In the genomic region with DNA sequence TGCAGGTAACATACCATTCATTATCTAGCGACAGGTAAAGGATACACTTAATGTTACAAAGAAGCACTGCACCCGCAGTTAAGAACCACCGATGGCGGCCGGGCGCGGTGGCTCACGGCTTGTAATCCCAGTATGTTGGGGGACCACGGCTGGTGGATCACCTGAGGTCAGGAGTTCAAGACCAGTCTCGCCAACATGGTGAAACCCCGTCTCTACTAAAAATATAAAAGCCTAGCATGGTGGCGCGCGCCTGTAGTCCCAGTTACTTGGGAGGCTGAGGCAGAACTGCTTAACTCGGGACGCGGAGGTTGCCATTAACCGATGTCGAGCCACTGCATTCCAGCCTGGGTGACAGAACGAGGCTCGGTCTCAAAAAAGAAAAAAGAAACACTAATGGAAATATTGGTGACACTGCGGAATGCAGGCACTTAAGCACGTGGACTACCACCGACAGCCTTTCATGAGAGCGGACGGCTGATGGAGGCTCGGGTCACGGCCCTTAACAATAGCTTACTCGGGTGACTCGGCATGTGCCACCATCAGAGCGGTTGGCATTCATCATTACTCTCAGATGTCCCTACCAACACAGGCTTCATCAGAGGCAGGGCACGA, we compare ENCODE assay signal across 8 cellular contexts. TPM values are rescaled to one million over a fixed set of nuclear protein-coding genes. Genes with fewer than 3 reads are reported as not detected.
DNase-seq lines count a peak whose midpoint lies in the region; ATAC-seq and TF ChIP-seq lines count a peak whose summit lies in the region.

No MANE protein-coding gene starts in this region.

- peak overlapping the region in 1 of 2 experiments; percentile 81 for H3K4ac ChIP-seq in mesenchymal stem cell (ENCODE audit: low read depth in 1 of 2, low read length in 2 of 2)

- no peaks in the 10 kb centered on the region for H3K9me3 Mint-ChIP-seq in central memory CD8-positive, alpha-beta T cell

- peak overlapping the region; percentile 70 for H4K8ac ChIP-seq in mesenchymal stem cell (ENCODE audit: low read length)

- H3K27ac ChIP-seq in OCI-LY7 (ENCODE audit: low read depth, low read length, poor library complexity, severe bottlenecking): peak overlapping the region; percentile 91
- H3K27ac ChIP-seq in mesenchymal stem cell (ENCODE audit: low read length, poor library complexity, severe bottlenecking): peak overlapping the region; percentile 81
- H3K27ac ChIP-seq in tibial nerve: peak overlapping the region; percentile 61 to 95 (median 94)

- no peaks in the 10 kb centered on the region for H3K27me3 ChIP-seq in mesenchymal stem cell (ENCODE audit: control insufficient read depth in 1 of 2, insufficient read depth in 1 of 2, low read length in 2 of 2)
- no peaks in the 10 kb centered on the region for H3K27me3 ChIP-seq in tibial nerve

- peak overlapping the region; percentile 84 for H3K4me3 Mint-ChIP-seq in central memory CD8-positive, alpha-beta T cell

- H2BK15ac ChIP-seq in mesenchymal stem cell (ENCODE audit: low read depth, poor library complexity, severe bottlenecking): no peak overlapping the region

- no peak for TF ChIP-seq EP300 in tibial nerve (IDR thresholded peaks at IDR 0.05)

- peaks cover 17% of the 10 kb centered on the region for H3K79me1 ChIP-seq in mesenchymal stem cell (replicated peaks; ENCODE audit: low read length, poor library complexity, severe bottlenecking)

- no peak overlapping the region for H2BK5ac ChIP-seq in mesenchymal stem cell (ENCODE audit: low read depth, low read length, poor library complexity, severe bottlenecking)

- POLR2A ChIA-PET in OCI-LY7 (lab: Charles Lee): interaction anchor here (0.9 to 2.8 kb wide), 4 partner anchors 13 to 44 kb away, joined by 3 to 11 read pairs (median 6); a partner anchor contains a TSS

- peak overlapping the region; percentile 94 for H3K27ac Mint-ChIP-seq in central memory CD8-positive, alpha-beta T cell (ENCODE audit: low read depth)

- H3K4me1 ChIP-seq in ES-I3 (ENCODE audit: insufficient read depth, low read length) (peaks cover 9% of the 10 kb centered on the region), OCI-LY7 (ENCODE audit: insufficient read depth, low read length, poor library complexity, severe bottlenecking) (peaks cover 66% of the 10 kb centered on the region), mesenchymal stem cell (ENCODE audit: control insufficient read depth, insufficient read depth, low read depth, low read length) (no peaks in the 10 kb centered on the region), tibial nerve (peaks cover 0 to 49% (median 22%) of the 10 kb centered on the region in 4 donors)

- H3K4me2 ChIP-seq in OCI-LY7 (ENCODE audit: low read length) (peak overlapping the region; percentile 93), mesenchymal stem cell (ENCODE audit: low read length, poor library complexity, severe bottlenecking) (peak overlapping the region; percentile 79)

- H2AK5ac ChIP-seq in mesenchymal stem cell (ENCODE audit: low read length, severe bottlenecking): peak overlapping the region; percentile 69

- no peak for TF ChIP-seq POLR2A in tibial nerve (IDR thresholded peaks at IDR 0.05)

- H2AFZ ChIP-seq in OCI-LY7 (ENCODE audit: low read length) (no peak overlapping the region), mesenchymal stem cell (ENCODE audit: low read depth, low read length) (no peak overlapping the region)

- H4K91ac ChIP-seq in mesenchymal stem cell (ENCODE audit: low read length): peak overlapping the region; percentile 66

- peak overlapping the region in 1 of 2 experiments; percentile 45 for H3K14ac ChIP-seq in mesenchymal stem cell (ENCODE audit: low read length in 2 of 2)

- peak overlapping the region; percentile 98 for H3K4me3 ChIP-seq in OCI-LY7 (ENCODE audit: low read depth, low read length, poor library complexity, severe bottlenecking)
- peak overlapping the region; percentile 72 to 91 for H3K4me3 ChIP-seq in mesenchymal stem cell (ENCODE audit: insufficient read depth in 1 of 2, low read depth in 1 of 2, low read length in 2 of 2)
- H3K4me3 ChIP-seq in tibial nerve: peak overlapping the region; percentile 66 to 98 (median 82)

- no peak overlapping the region for H2BK12ac ChIP-seq in mesenchymal stem cell (ENCODE audit: low read length in 2 of 2)

- peaks cover 75% of the 10 kb centered on the region for H3K79me2 ChIP-seq in OCI-LY7 (ENCODE audit: insufficient read depth, low read depth, low read length)

- WGBS in mesenchymal stem cell: under 1% methylated on average over 32 of the region's 32 CpGs
- WGBS in tibial nerve, 2 donors: 6% methylated on average over 32 of the region's 32 CpGs

- CTCF ChIA-PET in OCI-LY7 (lab: Charles Lee; ENCODE audit: unreplicated experiment): no interaction called here

- peaks cover 53% of the 10 kb centered on the region for H3K36me3 ChIP-seq in ES-I3 (ENCODE audit: insufficient read depth, low read length)
- H3K36me3 ChIP-seq in OCI-LY7 (ENCODE audit: insufficient read depth, low read length): peaks cover 67% of the 10 kb centered on the region
- peaks cover 23 to 65% of the 10 kb centered on the region in 2 experiments for H3K36me3 ChIP-seq in mesenchymal stem cell (ENCODE audit: control insufficient read depth in 1 of 2, insufficient read depth in 2 of 2, low read depth in 1 of 2, low read length in 2 of 2)
- peaks cover 0 to 66% (median 17%) of the 10 kb centered on the region in 3 donors for H3K36me3 ChIP-seq in tibial nerve

- H3K27me3 Mint-ChIP-seq in central memory CD8-positive, alpha-beta T cell: no peaks in the 10 kb centered on the region

- peaks cover 41% of the 10 kb centered on the region for H4K20me1 ChIP-seq in OCI-LY7 (ENCODE audit: insufficient read depth, low read length)

- TF ChIP-seq CTCF in OCI-LY7 (conservative IDR thresholded peaks at IDR 0.05; ENCODE audit: low read length) (no peak), tibial nerve (IDR thresholded peaks at IDR 0.05) (no peak)

- peaks cover 62% of the 10 kb centered on the region for H3K4me1 Mint-ChIP-seq in central memory CD8-positive, alpha-beta T cell

- intact Hi-C loops in OCI-LY7 (cut with micrococcal nuclease; ENCODE audit: unreplicated experiment): loop anchor here (5.0 kb wide), 5 partner anchors 290 to 1335 kb away; a partner anchor contains a TSS

- no peaks in the 10 kb centered on the region for H3K9me3 ChIP-seq in ES-I3 (ENCODE audit: control insufficient read depth, insufficient read depth, low read length)
- no peaks in the 10 kb centered on the region for H3K9me3 ChIP-seq in OCI-LY7 (ENCODE audit: low read length)
- H3K9me3 ChIP-seq in mesenchymal stem cell (ENCODE audit: control insufficient read depth, low read length): no peaks in the 10 kb centered on the region
- no peaks in the 10 kb centered on the region for H3K9me3 ChIP-seq in tibial nerve

- peak overlapping the region; percentile 74 for H3K9ac ChIP-seq in ES-I3 (ENCODE audit: low read depth, low read length)
- peak overlapping the region; percentile 92 for H3K9ac ChIP-seq in mesenchymal stem cell (ENCODE audit: low read length)

- no peaks in the 10 kb centered on the region for H3K9me2 ChIP-seq in OCI-LY7 (ENCODE audit: insufficient read depth, low read length)

- ATAC-seq in central memory CD8-positive, alpha-beta T cell (replicated peaks; ENCODE audit: extremely low read depth, poor library complexity, severe bottlenecking): peak; percentile 7
- ATAC-seq in HG03097 (IDR thresholded peaks at IDR 0.05; ENCODE audit: low FRiP score, unreplicated experiment): no peak

- DNase-seq in OCI-LY7 (ENCODE audit: low spot score): no peak
- DNase-seq in central memory CD8-positive, alpha-beta T cell (ENCODE audit: low spot score in 2 of 2): no peak
- no peak for DNase-seq in mesenchymal stem cell
- no peak for DNase-seq in tibial nerve (ENCODE audit: low spot score in 2 of 2)
- DNase-seq in medulla oblongata (ENCODE audit: extremely low spot score): no peak
- no peak for DNase-seq in SIG-M5 treated with dmso at 0.1 percent for 504 hours (lab: John Stamatoyannopoulos, UW; ENCODE audit: unreplicated experiment)

- H3K23ac ChIP-seq in mesenchymal stem cell (ENCODE audit: low read length in 2 of 2): peak overlapping the region in 1 of 2 experiments; percentile 27

- peaks cover 56% of the 10 kb centered on the region for H3K36me3 Mint-ChIP-seq in central memory CD8-positive, alpha-beta T cell (ENCODE audit: insufficient read depth)

- H3K18ac ChIP-seq in mesenchymal stem cell (ENCODE audit: low read depth in 1 of 2, low read length in 2 of 2): peak overlapping the region; percentile 76 to 92

- TSS peak; percentile 60 for BruUV-seq in OCI-LY7 (replicated peaks; lab: Mats Ljungman, UMichigan)

- no peak overlapping the region for H2BK120ac ChIP-seq in mesenchymal stem cell (ENCODE audit: low read depth, low read length)

RNA-seq across cellular contexts. Expression of a gene that starts 0.5 kb away (rescaled TPM):
- 899 and 1,026 TPM in 2 replicates for total RNA-seq in OCI-LY7 (2014; rRNA removed; shearing (Covaris generic))
- 901 and 987 TPM in 2 replicates for total RNA-seq in OCI-LY7 (2022)
- 541 TPM for polyA plus RNA-seq in mesenchymal stem cell (2013, experiment 1 of 2)
- polyA plus RNA-seq in mesenchymal stem cell (2013, experiment 2 of 2): 551 TPM
- total RNA-seq in tibial nerve: 100 to 1,000 TPM; 348 to 615 (median 564) TPM

RNA-seq across cellular contexts. Expression of a gene that starts 0.9 kb away (rescaled TPM):
- total RNA-seq in OCI-LY7 (2014; rRNA removed; shearing (Covaris generic)): 10.9 TPM in 2 replicates
- 23.7 and 23.9 TPM in 2 replicates for total RNA-seq in OCI-LY7 (2022)
- 1.6 TPM for polyA plus RNA-seq in mesenchymal stem cell (2013, experiment 1 of 2)
- 1.5 TPM for polyA plus RNA-seq in mesenchymal stem cell (2013, experiment 2 of 2)
- 10 to 100 TPM; 11.7 to 17.0 (median 13.7) TPM for total RNA-seq in tibial nerve

RNA-seq across cellular contexts. Expression of a gene that starts 42.6 kb away (rescaled TPM):
- total RNA-seq in OCI-LY7 (2014; rRNA removed; shearing (Covaris generic)): 25.4 and 47.0 TPM in 2 replicates
- total RNA-seq in OCI-LY7 (2022) (36.1 and 39.3 TPM in 2 replicates), tibial nerve (1 to 10 TPM; 4.2 to 8.1 (median 5.1) TPM)
- 5.0 TPM for polyA plus RNA-seq in mesenchymal stem cell (2013, experiment 1 of 2)
- polyA plus RNA-seq in mesenchymal stem cell (2013, experiment 2 of 2): 5.5 TPM

RNA-seq across cellular contexts. Expression of a gene that starts 42.8 kb away (rescaled TPM):
- total RNA-seq in OCI-LY7 (2014; rRNA removed; shearing (Covaris generic)): 42.4 and 45.6 TPM in 2 replicates
- 70.8 and 74.8 TPM in 2 replicates for total RNA-seq in OCI-LY7 (2022)
- polyA plus RNA-seq in mesenchymal stem cell (2013, experiment 1 of 2): 14.4 TPM
- 13.3 TPM for polyA plus RNA-seq in mesenchymal stem cell (2013, experiment 2 of 2)
- 10 to 100 TPM; 10.4 to 18.8 (median 12.3) TPM for total RNA-seq in tibial nerve

RNA-seq across cellular contexts. Expression of a gene that starts 49.9 kb away (rescaled TPM):
- total RNA-seq in OCI-LY7 (2014; rRNA removed; shearing (Covaris generic)): not detected in 2 replicates
- total RNA-seq in OCI-LY7 (2022): not detected in 2 replicates
- 0.06 TPM for polyA plus RNA-seq in mesenchymal stem cell (2013, experiment 1 of 2)
- polyA plus RNA-seq in mesenchymal stem cell (2013, experiment 2 of 2): not detected
- not detected for total RNA-seq in tibial nerve
